2 cellular contexts compared by ENCODE assay signal in genomic region chr10:24162236-24162635, GRCh38.
TF ChIP-seq lines count a peak whose summit lies in the region.

No MANE protein-coding gene starts in this region.

TF ChIP-seq in H1, 55 proteins besides CTCF, POLR2A, EP300 and RAD21 (continues in another document):
- TF ChIP-seq SIN3A (conservative IDR thresholded peaks at IDR 0.05 in 1 of 2, IDR thresholded peaks at IDR 0.05 in 1 of 2; ENCODE audit: low read depth in 1 of 2, low read length in 2 of 2) (no peak), ATF3 (IDR thresholded peaks at IDR 0.05; ENCODE audit: insufficient read depth, low read depth, low read length) (no peak), TCF12 (IDR thresholded peaks at IDR 0.05; ENCODE audit: low read depth, low read length) (no peak), FOSL1 (IDR thresholded peaks at IDR 0.05; ENCODE audit: insufficient read depth, low read depth, low read length) (no peak), KDM1A (IDR thresholded peaks at IDR 0.05; ENCODE audit: borderline replicate concordance, low read length) (no peak), MAFK (IDR thresholded peaks at IDR 0.05; ENCODE audit: low read depth, low read length) (no peak), ZNF274 (IDR thresholded peaks at IDR 0.05; ENCODE audit: borderline replicate concordance, extremely low read depth, low read length) (no peak), CHD7 (IDR thresholded peaks at IDR 0.05; ENCODE audit: insufficient replicate concordance, low read length) (no peak), CBX8 (IDR thresholded peaks at IDR 0.05; ENCODE audit: borderline replicate concordance, low read depth, low read length) (no peak), TEAD4 (IDR thresholded peaks at IDR 0.05; ENCODE audit: low read depth, low read length) (no peak), SAP30 (IDR thresholded peaks at IDR 0.05; ENCODE audit: insufficient read depth, insufficient replicate concordance, low read length) (no peak), SRF (IDR thresholded peaks at IDR 0.05; ENCODE audit: low read depth, low read length) (no peak), RFX5 (IDR thresholded peaks at IDR 0.05; ENCODE audit: borderline replicate concordance, low read depth, low read length) (no peak), CEBPB (IDR thresholded peaks at IDR 0.05; ENCODE audit: low read depth, low read length) (no peak), SP1 (IDR thresholded peaks at IDR 0.05; ENCODE audit: low read depth, low read length) (no peak), GTF2F1 (IDR thresholded peaks at IDR 0.05; ENCODE audit: borderline replicate concordance, low read depth, low read length) (no peak), E2F6 (IDR thresholded peaks at IDR 0.05) (no peak), HDAC6 (IDR thresholded peaks at IDR 0.05; ENCODE audit: low read depth, low read length) (no peak)

TF ChIP-seq in WTC11, 78 proteins besides CTCF, POLR2A, EP300 and RAD21:
- TF ChIP-seq STAT6 (CRISPR knock-in tag; conservative IDR thresholded peaks at IDR 0.05; ENCODE audit: low read depth) = no peak
- TF ChIP-seq RORB (CRISPR knock-in tag; IDR thresholded peaks at IDR 0.05) = no peak
- TF ChIP-seq FOXK1 (CRISPR knock-in tag; IDR thresholded peaks at IDR 0.05) = no peak
- no peak for TF ChIP-seq MLX (CRISPR knock-in tag; IDR thresholded peaks at IDR 0.05)
- no peak for TF ChIP-seq ZNF281 (CRISPR knock-in tag; IDR thresholded peaks at IDR 0.05)
- TF ChIP-seq ETV6 (CRISPR knock-in tag; IDR thresholded peaks at IDR 0.05) = no peak
- TF ChIP-seq USF2 (CRISPR knock-in tag; IDR thresholded peaks at IDR 0.05) = no peak
- no peak for TF ChIP-seq PREB (CRISPR knock-in tag; IDR thresholded peaks at IDR 0.05; ENCODE audit: borderline replicate concordance)
- no peak for TF ChIP-seq USF1 (CRISPR knock-in tag; IDR thresholded peaks at IDR 0.05)
- no peak for TF ChIP-seq GTF2I (CRISPR knock-in tag; conservative IDR thresholded peaks at IDR 0.05)
- no peak for TF ChIP-seq HMGA2 (CRISPR knock-in tag; IDR thresholded peaks at IDR 0.05)
- TF ChIP-seq ARID4B (CRISPR knock-in tag; IDR thresholded peaks at IDR 0.05; ENCODE audit: borderline replicate concordance) = no peak
TF ChIP-seq in WTC11: peak in this region for 0.
